ENCODE assay signal across 7 cellular contexts in genomic region chr15:82750831-82751181, GRCh38. TPM values are rescaled to one million over a fixed set of nuclear protein-coding genes. Genes with fewer than 3 reads are reported as not detected.
DNase-seq lines count a peak whose midpoint lies in the region; ATAC-seq, FAIRE-seq and TF ChIP-seq lines count a peak whose summit lies in the region.

No MANE protein-coding gene starts in this region.

- H2BK20ac ChIP-seq in H9 (ENCODE audit: low read depth, low read length, poor library complexity, severe bottlenecking): no peak overlapping the region

- no peak overlapping the region for H2BK5ac ChIP-seq in H9 (ENCODE audit: insufficient read length, low read length)

- peaks cover 11 to 12% of the 10 kb centered on the region in 2 experiments for H3K4me1 Mint-ChIP-seq in H9

- H3K23ac ChIP-seq in H9 (ENCODE audit: insufficient read length, low read depth, low read length): no peak overlapping the region

- FAIRE-seq in HTR-8/SVneo (lab: Jason Lieb, UNC): no peak

- H3K4me2 ChIP-seq in H9 (ENCODE audit: insufficient read depth, insufficient read length, low read length) (peak overlapping the region; percentile 73), mammary epithelial cell (ENCODE audit: insufficient read depth, low read depth, low read length) (peak overlapping the region; percentile 90)

- H3K4me3 Mint-ChIP-seq in H9: peak overlapping the region; percentile 90 to 99

- in situ Hi-C loops in mammary epithelial cell (cut with MboI; ENCODE audit: low sequenced_read_pairs in 2 of 2): no loop called here

- no peak overlapping the region for H4K5ac ChIP-seq in H9 (ENCODE audit: insufficient read length, low read depth, low read length)

- no peaks in the 10 kb centered on the region for H3K9me3 Mint-ChIP-seq in H9

- DNase-seq in H9 (no peak), NAMALWA (ENCODE audit: low spot score) (peak; percentile 72), mammary epithelial cell (no peak), right lobe of liver (no peak), tibial artery (no peak), HTR-8/SVneo (ENCODE audit: insufficient read length, low spot score) (no peak)

- H3K18ac ChIP-seq in H9 (ENCODE audit: insufficient read length, low read depth, low read length): no peak overlapping the region

- intact Hi-C loops in mammary epithelial cell (cut with micrococcal nuclease) (loop anchor here (1.0 to 10.0 kb wide), 6 partner anchors 42 to 254 kb away; partner anchors contain the start of genes AP3B2 and RPS17), right lobe of liver (cut with DNase I) (loop anchor here in 1 of 2 donors (10.0 kb wide), 1 partner anchor 254 kb away; no protein-coding TSS in a partner anchor), tibial artery (cut with DNase I; ENCODE audit: low total_unique reads) (loop anchor here (5.0 kb wide), 1 partner anchor 56 kb away; the partner anchor contains the start of genes FSD2 and WHAMM)

- H3K4me1 ChIP-seq in H9 (ENCODE audit: insufficient read depth, low read length) (0 out of 2 replicates have a peak, but pooled peaks cover 5% of the 10 kb centered on the region), mammary epithelial cell (ENCODE audit: insufficient read depth, low read length) (peaks cover 15% of the 10 kb centered on the region), right lobe of liver (peaks cover 0 to 15% (median 3%) of the 10 kb centered on the region in 4 donors), tibial artery (peaks cover 0 to 22% (median 17%) of the 10 kb centered on the region in 4 donors)

- H3K36me3 Mint-ChIP-seq in H9 (ENCODE audit: insufficient read depth in 1 of 3, low read depth in 3 of 3): peaks cover 2 to 30% (median 29%) of the 10 kb centered on the region in 3 experiments; a peak in 5 of 7 replicates

- ATAC-seq in GM18505 (IDR thresholded peaks at IDR 0.05; ENCODE audit: unreplicated experiment) (peak; percentile 10), right lobe of liver (peak; percentile 4 to 28 (median 18))

- no peak for TF ChIP-seq POLR2A in GM18505 (IDR thresholded peaks at IDR 0.05; ENCODE audit: borderline replicate concordance, extremely low read depth, insufficient read depth, insufficient read length)
- no peak for TF ChIP-seq POLR2A in right lobe of liver (IDR thresholded peaks at IDR 0.05)

- H3T11ph ChIP-seq in H9 (ENCODE audit: low read length): no peak overlapping the region

- H3K27me3 Mint-ChIP-seq in H9 (ENCODE audit: low read depth): no peaks in the 10 kb centered on the region

- peak overlapping the region; percentile 10 to 78 (median 36); a peak in 3 of 7 replicates for H3K27ac Mint-ChIP-seq in H9

- dilution Hi-C loops in mammary epithelial cell (cut with HindIII; ENCODE audit: low sequenced_read_pairs): loop anchor here (5.0 kb wide), 2 partner anchors 61 to 96 kb away; no protein-coding TSS in a partner anchor

- H3K79me2 ChIP-seq in H9 (ENCODE audit: insufficient read depth, low read length): peaks cover 10% of the 10 kb centered on the region; the same call in 1 of the 2 replicates
- peaks cover 62% of the 10 kb centered on the region for H3K79me2 ChIP-seq in mammary epithelial cell (ENCODE audit: insufficient read depth, low read length)

- no peak overlapping the region for H3K4ac ChIP-seq in H9 (ENCODE audit: low read depth, low read length)

- H3K4me3 ChIP-seq in mammary epithelial cell (replicated peaks in 1 of 3; ENCODE audit: insufficient read depth in 1 of 3, low read depth in 2 of 3, low read length in 3 of 3) (peak overlapping the region; percentile 67 to 99 (median 74)), right lobe of liver (peak overlapping the region; percentile 79 to 96 (median 87)), tibial artery (peak overlapping the region; percentile 74 to 76)

- no peak overlapping the region for H2BK12ac ChIP-seq in H9 (ENCODE audit: insufficient read length, low read depth, low read length)

- peak overlapping the region; percentile 74 for H3K9ac ChIP-seq in H9 (ENCODE audit: extremely low read depth, insufficient read length, low read length)
- peak overlapping the region; percentile 76 for H3K9ac ChIP-seq in mammary epithelial cell (ENCODE audit: insufficient read depth, low read length)

- H2BK15ac ChIP-seq in H9 (ENCODE audit: low read depth, low read length): no peak overlapping the region

- peaks cover 4% of the 10 kb centered on the region for H3K79me1 ChIP-seq in H9 (ENCODE audit: insufficient read depth, low read depth, low read length, poor library complexity, severe bottlenecking)

- H4K91ac ChIP-seq in H9 (ENCODE audit: insufficient read length, low read depth, low read length): no peak overlapping the region

- H3K27ac ChIP-seq in H9 (ENCODE audit: insufficient read length, low read depth, low read length) (no peak overlapping the region), mammary epithelial cell (ENCODE audit: insufficient read depth, low read depth, low read length) (peak overlapping the region; percentile 64), right lobe of liver (peak overlapping the region; percentile 76 to 82 (median 81)), tibial artery (peak overlapping the region; percentile 81 to 89)

- H3K27me3 ChIP-seq in H9 (ENCODE audit: insufficient read depth, low read length): no peaks in the 10 kb centered on the region
- no peaks in the 10 kb centered on the region for H3K27me3 ChIP-seq in mammary epithelial cell (ENCODE audit: insufficient read depth, low read length)
- H3K27me3 ChIP-seq in right lobe of liver: no peaks in the 10 kb centered on the region
- H3K27me3 ChIP-seq in tibial artery: no peaks in the 10 kb centered on the region

- H3K56ac ChIP-seq in H9 (ENCODE audit: insufficient read length, low read depth, low read length): no peak overlapping the region

- no peaks in the 10 kb centered on the region for H4K20me1 ChIP-seq in H9 (ENCODE audit: control insufficient read depth, insufficient read depth, insufficient read length)
- no peaks in the 10 kb centered on the region for H4K20me1 ChIP-seq in mammary epithelial cell (ENCODE audit: insufficient read depth, low read length)

- no TSS peak for BruUV-seq in mammary epithelial cell (replicated peaks; lab: Mats Ljungman, UMichigan)

- TF ChIP-seq CTCF in H9 (conservative IDR thresholded peaks at IDR 0.05): no peak
- TF ChIP-seq CTCF in mammary epithelial cell (conservative IDR thresholded peaks at IDR 0.05 in 1 of 2, IDR thresholded peaks at IDR 0.05 in 1 of 2; ENCODE audit: extremely low read depth in 1 of 2, insufficient read depth in 1 of 2, low read depth in 1 of 2, low read length in 2 of 2): peak in 1 of 2 donors; percentile 6
- TF ChIP-seq CTCF in right lobe of liver (IDR thresholded peaks at IDR 0.05): no peak
- TF ChIP-seq CTCF in tibial artery (IDR thresholded peaks at IDR 0.05): no peak

- H3K23me2 ChIP-seq in H9 (ENCODE audit: insufficient read length, low read depth, low read length, poor library complexity, severe bottlenecking): peaks cover 13% of the 10 kb centered on the region

- no peak overlapping the region for H2AFZ ChIP-seq in H9 (ENCODE audit: low read length)
- peak overlapping the region; percentile 88 for H2AFZ ChIP-seq in mammary epithelial cell (ENCODE audit: low read depth, low read length)

- H3K36me3 ChIP-seq in mammary epithelial cell (ENCODE audit: insufficient read depth, low read length) (peaks cover 12% of the 10 kb centered on the region), right lobe of liver (peaks cover 0 to 16% (median 2%) of the 10 kb centered on the region in 4 donors), tibial artery (peaks cover 17 to 23% (median 18%) of the 10 kb centered on the region in 3 donors)

- H3K14ac ChIP-seq in H9 (ENCODE audit: insufficient read depth, low read length): no peak overlapping the region

- CTCF ChIA-PET in mammary epithelial cell (lab: Charles Lee; ENCODE audit: low non-redundant PET): interaction anchor here (0.7 kb wide), 1 partner anchor 192 kb away, joined by 5 read pairs; no protein-coding TSS in a partner anchor

- no CpG with 5 or more reads among the region's 8 CpGs for WGBS in H9 (ENCODE audit: extremely low coverage, insufficient read length, low lambda C conversion rate)
- WGBS in mammary epithelial cell (ENCODE audit: low coverage, missing lambda C conversion rate): 6% methylated on average over 7 of the region's 8 CpGs
- 3% methylated on average over 6 of the region's 8 CpGs for WGBS in right lobe of liver (ENCODE audit: insufficient coverage, low coverage, low lambda C conversion rate, missing lambda C conversion rate)

- no peaks in the 10 kb centered on the region for H3K9me3 ChIP-seq in H9 (ENCODE audit: control insufficient read depth, low read depth, low read length)
- H3K9me3 ChIP-seq in mammary epithelial cell (replicated peaks; ENCODE audit: insufficient read depth, low read length): no peaks in the 10 kb centered on the region
- H3K9me3 ChIP-seq in right lobe of liver: no peaks in the 10 kb centered on the region
- no peaks in the 10 kb centered on the region for H3K9me3 ChIP-seq in tibial artery

- H2AK5ac ChIP-seq in H9 (ENCODE audit: insufficient read length, low read length): no peak overlapping the region

- H2BK120ac ChIP-seq in H9 (ENCODE audit: low read depth, low read length, poor library complexity, severe bottlenecking): no peak overlapping the region

- H4K8ac ChIP-seq in H9 (replicated peaks; ENCODE audit: insufficient read length, low read depth, low read length): no peak overlapping the region

RNA-seq across cellular contexts. Expression of gene AP3B2, which starts 41.1 kb away (rescaled TPM):
- total RNA-seq in H9 (2021) (9.8 and 10.6 TPM in 2 replicates), mammary epithelial cell (10 to 100 TPM in 1 of 2 donors, 1 to 10 TPM in 1; 5.5 to 12.3 TPM), right lobe of liver (under 1 TPM in 1 of 6 experiments, not detected in 5; 0.12 TPM)
- polyA plus RNA-seq in mammary epithelial cell: 9.4 TPM
- polyA minus RNA-seq in mammary epithelial cell: 8.3 TPM

RNA-seq across cellular contexts. Expression of gene FSD2, which starts 55.1 kb away (rescaled TPM):
- total RNA-seq in H9 (2021) (not detected in 2 replicates), mammary epithelial cell (under 1 TPM in 1 of 2 donors, not detected in 1; under 0.01 TPM), right lobe of liver (not detected)
- polyA plus RNA-seq in mammary epithelial cell: not detected
- polyA minus RNA-seq in mammary epithelial cell: not detected

RNA-seq across cellular contexts. Expression of gene WHAMM, which starts 58.6 kb away (rescaled TPM):
- total RNA-seq in H9 (2021): 3.0 and 3.7 TPM in 2 replicates
- 1 to 10 TPM; 7.3 to 8.6 TPM for total RNA-seq in mammary epithelial cell
- polyA plus RNA-seq in mammary epithelial cell: 4.3 TPM
- 5.4 TPM for polyA minus RNA-seq in mammary epithelial cell
- 1 to 10 TPM; 3.7 to 6.5 (median 4.7) TPM for total RNA-seq in right lobe of liver
